Comparison of ENCODE assay signal across 31 cellular contexts in the genomic region with DNA sequence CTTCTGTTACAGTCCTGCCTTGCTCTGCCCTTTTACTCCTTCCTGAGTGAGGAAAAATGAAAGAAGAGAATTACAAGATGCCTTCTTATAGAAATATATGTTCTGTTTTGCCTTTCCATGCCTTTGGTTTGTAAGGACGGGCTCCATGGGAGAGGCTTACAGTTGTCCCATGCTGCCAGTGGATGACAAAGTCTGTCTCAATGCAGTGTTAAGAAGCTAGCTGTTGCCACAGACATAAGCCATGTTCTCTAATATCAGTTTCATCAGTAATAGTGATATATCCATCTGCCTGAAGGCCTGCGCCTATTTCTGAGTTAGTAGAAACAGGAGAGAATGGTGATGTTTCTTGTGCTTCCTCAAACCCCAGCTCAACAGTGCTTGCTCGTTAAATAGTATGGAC.
"Had no signal": no experiment of that assay in that cellular context is flagged by ENCODE, and none has a peak within 500 bp of the region (broad histone marks: within the 10 kb centered on the region; RNA-seq: fewer than 3 reads in every experiment).

No MANE protein-coding gene starts in this region.

- H3K36me3 ChIP-seq: pancreas, prostate gland, uterus had no signal

- H3K4me1 Mint-ChIP-seq: naive thymus-derived CD8-positive, alpha-beta T cell; nephron progenitor cell; neural crest cell; stimulated activated memory B cell treated with anti-CD40 and anti-IgM and Interleukin-4, amounts not matched to agents 10 μg/mL and 1 μg/mL and 100 μg/mL, for 72 hours; stimulated activated naive CD8-positive, alpha-beta T cell treated with anti-CD3 and anti-CD28 coated beads, Interleukin-15, amount 100 ng/mL, for 72 hours had no signal

- H3K27me3 ChIP-seq: neutrophil, pancreas, right lobe of liver, sigmoid colon, spleen, suprapubic skin, testis, tibial artery, transverse colon, upper lobe of right lung, uterus had no signal

- H3K27me3 Mint-ChIP-seq: naive thymus-derived CD8-positive, alpha-beta T cell; natural killer cell treated with Interleukin-12 subunit alpha and Interleukin-12 subunit beta and Interleukin-15 and Interleukin-18, amount 100 ng/mL, for 72 hours; stimulated activated memory B cell treated with anti-CD40 and anti-IgM and Interleukin-4, amounts not matched to agents 10 μg/mL and 1 μg/mL and 100 μg/mL, for 72 hours; stimulated activated naive CD8-positive, alpha-beta T cell treated with anti-CD3 and anti-CD28 coated beads, Interleukin-15, amount 100 ng/mL, for 72 hours; type B pancreatic cell had no signal

- H3K9me3 Mint-ChIP-seq: natural killer cell treated with Interleukin-12 subunit alpha and Interleukin-12 subunit beta and Interleukin-15 and Interleukin-18, amount 100 ng/mL, for 72 hours; type B pancreatic cell had no signal

- H3K4me3 Mint-ChIP-seq: naive thymus-derived CD8-positive, alpha-beta T cell; natural killer cell treated with Interleukin-12 subunit alpha and Interleukin-12 subunit beta and Interleukin-15 and Interleukin-18, amount 100 ng/mL, for 72 hours; nephron progenitor cell; neural crest cell; stimulated activated memory B cell treated with anti-CD40 and anti-IgM and Interleukin-4, amounts not matched to agents 10 μg/mL and 1 μg/mL and 100 μg/mL, for 72 hours; stimulated activated naive CD8-positive, alpha-beta T cell treated with anti-CD3 and anti-CD28 coated beads, Interleukin-15, amount 100 ng/mL, for 72 hours; type B pancreatic cell had no signal

- H3K4me2 ChIP-seq: smooth muscle cell had no signal

- H3K27ac ChIP-seq: neutrophil, pancreas, prostate gland, right lobe of liver, sigmoid colon, skin epidermis, spleen, suprapubic skin, testis, tibial artery, transverse colon, upper lobe of right lung, uterus had no signal

- DNase-seq: naive thymus-derived CD8-positive, alpha-beta T cell; nephron progenitor cell; nucleus accumbens; pancreas; right cardiac atrium; right lobe of liver; sigmoid colon; spleen; stimulated activated CD4-positive, alpha-beta T cell treated with anti-CD3 and anti-CD28 coated beads, Interleukin-12 subunit alpha, Interleukin-12 subunit beta, amount 100 ng/mL, for 4 hours; stimulated activated CD4-positive, alpha-beta T cell treated with anti-CD3 and anti-CD28 coated beads, Interleukin-1b, Interleukin-23, amount 100 ng/mL, for 48 hours; stimulated activated CD4-positive, alpha-beta T cell treated with anti-CD3 and anti-CD28 coated beads, Interleukin-4, amount 100 ng/mL, for 1 hour; stimulated activated CD4-positive, alpha-beta T cell treated with anti-CD3 and anti-CD28 coated beads, Interleukin-4, amount 100 ng/mL, for 4 hours; stimulated activated CD8-positive, alpha-beta memory T cell treated with anti-CD3 and anti-CD28 coated beads, Interleukin-4, amount 100 ng/mL, for 48 hours; stimulated activated naive CD4-positive, alpha-beta T cell; stimulated activated naive CD8-positive, alpha-beta T cell treated with anti-CD3 and anti-CD28 coated beads, Interleukin-15, amount 100 ng/mL, for 72 hours; stimulated activated naive CD8-positive, alpha-beta T cell treated with anti-CD3 and anti-CD28 coated beads, Interleukin-15, Interleukin-2, amounts not matched to agents 100 U/mL and 50 U/mL, for 24 hours; substantia nigra; testis; tibial artery; transverse colon; upper lobe of right lung; uterus had no signal

- H3K9me3 ChIP-seq: neutrophil, pancreas, prostate gland, right lobe of liver, sigmoid colon, suprapubic skin, testis, tibial artery, transverse colon, upper lobe of right lung, uterus had no signal

- H3K4me3 ChIP-seq: pancreas, prostate gland, right lobe of liver, sigmoid colon, skin epidermis, smooth muscle cell, spleen, suprapubic skin, testis, tibial artery, transverse colon, upper lobe of right lung, uterus had no signal

- H3K4me1 ChIP-seq: pancreas, prostate gland, right lobe of liver, spleen, suprapubic skin, testis, transverse colon, upper lobe of right lung, uterus had no signal

- ATAC-seq: naive thymus-derived CD8-positive, alpha-beta T cell; natural killer cell treated with Interleukin-12 subunit alpha and Interleukin-12 subunit beta and Interleukin-15 and Interleukin-18, amount 100 ng/mL, for 72 hours; pancreas; right cardiac atrium; right lobe of liver; stimulated activated memory B cell treated with anti-CD40 and anti-IgM and Interleukin-4, amounts not matched to agents 10 μg/mL and 1 μg/mL and 100 μg/mL, for 72 hours; stimulated activated naive CD8-positive, alpha-beta T cell treated with anti-CD3 and anti-CD28 coated beads, Interleukin-15, amount 100 ng/mL, for 72 hours; stimulated activated naive CD8-positive, alpha-beta T cell treated with anti-CD3 and anti-CD28 coated beads, Interleukin-15, Interleukin-2, amounts not matched to agents 100 U/mL and 50 U/mL, for 24 hours; upper lobe of right lung had no signal

- FAIRE-seq: pancreas had no signal

- H3K27ac Mint-ChIP-seq: naive thymus-derived CD8-positive, alpha-beta T cell; natural killer cell treated with Interleukin-12 subunit alpha and Interleukin-12 subunit beta and Interleukin-15 and Interleukin-18, amount 100 ng/mL, for 72 hours; nephron progenitor cell; stimulated activated memory B cell treated with anti-CD40 and anti-IgM and Interleukin-4, amounts not matched to agents 10 μg/mL and 1 μg/mL and 100 μg/mL, for 72 hours; stimulated activated naive CD8-positive, alpha-beta T cell treated with anti-CD3 and anti-CD28 coated beads, Interleukin-15, amount 100 ng/mL, for 72 hours; type B pancreatic cell had no signal
